ENCODE assay signal across 8 cellular contexts in the genomic region with DNA sequence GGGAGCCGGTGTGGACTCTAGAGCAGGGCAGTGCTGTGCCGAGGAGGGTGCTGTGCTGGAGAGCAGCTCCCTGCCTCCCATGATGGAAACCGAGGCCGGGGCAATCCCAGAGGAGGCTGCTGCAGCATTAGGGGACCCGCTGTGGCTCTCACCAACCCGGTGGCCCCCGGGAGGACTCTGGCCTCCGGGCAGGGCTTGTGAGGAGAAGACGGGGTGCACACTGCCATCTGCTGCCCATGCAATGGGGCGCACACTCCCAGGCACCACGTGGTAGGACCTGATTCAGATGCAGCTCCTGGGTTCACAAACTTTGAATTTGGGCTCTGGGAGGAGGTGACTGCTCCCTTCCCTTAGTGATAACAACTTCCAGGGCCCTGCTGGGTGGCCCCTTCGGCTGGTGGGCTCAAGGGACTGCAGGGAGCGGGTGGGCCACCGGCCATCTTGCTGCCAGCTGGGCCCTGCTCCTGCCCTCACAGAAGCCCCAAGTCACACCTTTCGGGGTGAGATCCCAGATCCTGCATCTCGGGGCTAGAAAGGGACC.
DNase-seq lines count a peak whose midpoint lies in the region; ATAC-seq, FAIRE-seq and TF ChIP-seq lines count a peak whose summit lies in the region.

No MANE protein-coding gene starts in this region.

- H2AFZ ChIP-seq in DND-41 (ENCODE audit: low read depth, low read length) = no peak overlapping the region

- H4K20me1 ChIP-seq in DND-41 (ENCODE audit: insufficient read depth, low read length) = peaks cover 13% of the 10 kb centered on the region; the same call in 1 of the 2 replicates

- H3K9me3 Mint-ChIP-seq in nephron progenitor cell = peaks cover 5% of the 10 kb centered on the region

- H3K4me1 ChIP-seq in DND-41 (ENCODE audit: insufficient read depth, low read length) = no peaks in the 10 kb centered on the region

- H3K36me3 ChIP-seq in DND-41 (ENCODE audit: insufficient read depth, low read length) (no peaks in the 10 kb centered on the region), brain microvascular endothelial cell (replicated peaks) (no peaks in the 10 kb centered on the region)

- H3K4me1 Mint-ChIP-seq in nephron progenitor cell = peaks cover 13% of the 10 kb centered on the region

- H3K9me3 ChIP-seq in DND-41 (ENCODE audit: insufficient read depth, low read length, severe bottlenecking) = no peaks in the 10 kb centered on the region

- H3K27me3 Mint-ChIP-seq in nephron progenitor cell (ENCODE audit: low read depth, poor library complexity) = peaks cover 33% of the 10 kb centered on the region

- no peak overlapping the region for H3K4me3 Mint-ChIP-seq in nephron progenitor cell

- ATAC-seq in DND-41 (ENCODE audit: insufficient read depth, low read depth) = no peak
- no peak for ATAC-seq in GM18511 (IDR thresholded peaks at IDR 0.05; ENCODE audit: unreplicated experiment)

- in situ Hi-C loops in brain microvascular endothelial cell (cut with HindIII; ENCODE audit: low pct_ligation_motif_present, low sequenced_read_pairs) = loop anchor here (25.0 kb wide), 1 partner anchor 274 kb away; no protein-coding TSS in a partner anchor

- H3K27me3 ChIP-seq in DND-41 (ENCODE audit: insufficient read depth, low read length, poor library complexity) = no peaks in the 10 kb centered on the region
- peaks cover 11% of the 10 kb centered on the region for H3K27me3 ChIP-seq in brain microvascular endothelial cell (replicated peaks)

- H3K4me3 ChIP-seq in DND-41 (ENCODE audit: low read depth in 1 of 2, low read length in 2 of 2) (no peak overlapping the region), brain microvascular endothelial cell (ENCODE audit: low read depth, low read length) (no peak overlapping the region)

- FAIRE-seq in GM19239 (lab: Jason Lieb, UNC) = no peak

- H3K9ac ChIP-seq in DND-41 (ENCODE audit: low read depth, low read length) = no peak overlapping the region

- no peak overlapping the region for H3K27ac Mint-ChIP-seq in nephron progenitor cell

- no peaks in the 10 kb centered on the region for H3K36me3 Mint-ChIP-seq in nephron progenitor cell (ENCODE audit: low read depth)

- TF ChIP-seq CTCF in DND-41 (IDR thresholded peaks at IDR 0.05; ENCODE audit: borderline replicate concordance, extremely low read depth, low read length, poor library complexity, severe bottlenecking) (peak; percentile 50), brain microvascular endothelial cell (IDR thresholded peaks at IDR 0.05; ENCODE audit: low read depth, low read length, missing control alignments) (peak; percentile 66), nephron progenitor cell (IDR thresholded peaks at IDR 0.05) (no peak)

- DNase-seq in DND-41 (no peak), HUDEP-2 (lab: John Stamatoyannopoulos, UW; ENCODE audit: unreplicated experiment in 76 of 76) (peak in 47 of 76 experiments; percentile 8 to 63 (median 27)), brain microvascular endothelial cell (no peak), nephron progenitor cell (peak; percentile 7), NCI-H1694 treated with DMSO at 0.1 percent for 48 hours (lab: John Stamatoyannopoulos, UW) (no peak), GM19239 (ENCODE audit: insufficient read length, low spot score) (no peak), NCI-H187 (lab: John Stamatoyannopoulos, UW) (no peak)

- H3K4me2 ChIP-seq in DND-41 (ENCODE audit: insufficient read depth, low read length) = no peak overlapping the region

- H3K27ac ChIP-seq in DND-41 (ENCODE audit: low read length) (no peak overlapping the region), brain microvascular endothelial cell (no peak overlapping the region)

- no peaks in the 10 kb centered on the region for H3K79me2 ChIP-seq in DND-41 (ENCODE audit: insufficient read depth, low read length)

Comparison
In these comparisons a context has a peak if more than half of its experiments do, and no peak if none do; other contexts are left out.
1. DNase-seq: peak in HUDEP-2 (47 of 76) and nephron progenitor cell (single experiment); none in DND-41 (single experiment), brain microvascular endothelial cell (single experiment), NCI-H1694 treated with DMSO at 0.1 percent for 48 hours (single experiment), GM19239 (single experiment) and NCI-H187 (0 of 2).